Comparison of ENCODE assay signal across 8 cellular contexts in genomic region chr20:46512943-46513844, GRCh38. TPM values are rescaled to one million over a fixed set of nuclear protein-coding genes. Genes with fewer than 3 reads are reported as not detected.
A peak's percentile ranks its signal among the peaks of the same experiment; 100 is the strongest.
DNase-seq lines count a peak whose midpoint lies in the region; ATAC-seq and TF ChIP-seq lines count a peak whose summit lies in the region.

ZNF334 (minus strand) TSS chr20:46513559; CDS start chr20:46512102, 1,457 bp downstream.

- CTCF ChIA-PET in BJ (lab: Yijun Ruan, JAX): interaction anchor here (0.6 to 1.6 kb wide), 5 partner anchors 37 to 168 kb away, joined by 3 to 4 read pairs (median 3); partner anchors contain the start of gene OCSTAMP

- peaks cover 5% of the 10 kb centered on the region for H3K4me1 Mint-ChIP-seq in activated naive CD4-positive, alpha-beta T cell treated with anti-CD3 and anti-CD28 coated beads, Interleukin-2, amount 50 U/mL, for 24 hours

- H3K4me3 ChIP-seq in BJ (ENCODE audit: low read depth, low read length) (peak within 1 kb of the TSS; percentile 56), left ventricle myocardium inferior (peak within 1 kb of the TSS; percentile 74), ovary (peak within 1 kb of the TSS; percentile 65), uterus (peak within 1 kb of the TSS; percentile 56 to 62)

- DNase-seq in BJ (ENCODE audit: low read depth) (no peak), NCI-H2227 treated with DMSO at 0.1 percent for 48 hours (lab: John Stamatoyannopoulos, UW) (peak; percentile 90), left ventricle myocardium inferior (peak; percentile 66), ovary (peak; percentile 60 to 87 (median 77)), uterus (peak; percentile 36 to 70), mesenteric fat pad (ENCODE audit: low spot score) (no peak)

- no peak for TF ChIP-seq CTCF in BJ (IDR thresholded peaks at IDR 0.05; ENCODE audit: insufficient read depth, low read depth, low read length)
- no peak for TF ChIP-seq CTCF in left ventricle myocardium inferior (IDR thresholded peaks at IDR 0.05; ENCODE audit: borderline replicate concordance)
- no peak for TF ChIP-seq CTCF in ovary (IDR thresholded peaks at IDR 0.05)
- no peak for TF ChIP-seq CTCF in uterus (IDR thresholded peaks at IDR 0.05)

- peaks cover 26% of the 10 kb centered on the region for H3K27me3 Mint-ChIP-seq in activated naive CD4-positive, alpha-beta T cell treated with anti-CD3 and anti-CD28 coated beads, Interleukin-2, amount 50 U/mL, for 24 hours

- TF ChIP-seq POLR2A in ovary (IDR thresholded peaks at IDR 0.05) (no peak), uterus (IDR thresholded peaks at IDR 0.05) (peak in 1 of 2 donors; percentile 31)

- H3K27me3 ChIP-seq in BJ (ENCODE audit: control insufficient read depth, insufficient read depth, low read length) (no peaks in the 10 kb centered on the region), left ventricle myocardium inferior (ENCODE audit: low read depth) (peaks cover 34% of the 10 kb centered on the region), ovary (no peaks in the 10 kb centered on the region), uterus (peaks cover 0 to 3% of the 10 kb centered on the region in 2 donors)

- H3K9me3 Mint-ChIP-seq in activated naive CD4-positive, alpha-beta T cell treated with anti-CD3 and anti-CD28 coated beads, Interleukin-2, amount 50 U/mL, for 24 hours: no peaks in the 10 kb centered on the region

- H3K4me1 ChIP-seq in left ventricle myocardium inferior: peaks cover 14% of the 10 kb centered on the region
- H3K4me1 ChIP-seq in ovary (ENCODE audit: insufficient read depth): no peaks in the 10 kb centered on the region
- H3K4me1 ChIP-seq in uterus: no peaks in the 10 kb centered on the region

- POLR2A ChIA-PET in BJ (lab: Charles Lee): no interaction called here

- H3K27ac ChIP-seq in left ventricle myocardium inferior (replicated peaks) (peak within 1 kb of the TSS; percentile 68), ovary (peak within 1 kb of the TSS in 1 of 2 donors; percentile 23), uterus (peak within 1 kb of the TSS; percentile 48 to 51)

- H3K36me3 ChIP-seq in BJ (ENCODE audit: control insufficient read depth, insufficient read depth, low read length) (no peaks in the 10 kb centered on the region), left ventricle myocardium inferior (no peaks in the 10 kb centered on the region), ovary (no peaks in the 10 kb centered on the region), uterus (no peaks in the 10 kb centered on the region)

- peaks cover 1% of the 10 kb centered on the region for H3K36me3 Mint-ChIP-seq in activated naive CD4-positive, alpha-beta T cell treated with anti-CD3 and anti-CD28 coated beads, Interleukin-2, amount 50 U/mL, for 24 hours

- H3K9me3 ChIP-seq in left ventricle myocardium inferior (replicated peaks) (no peaks in the 10 kb centered on the region), ovary (no peaks in the 10 kb centered on the region), uterus (no peaks in the 10 kb centered on the region)

- TF ChIP-seq EP300 in ovary (IDR thresholded peaks at IDR 0.05): no peak

- WGBS in ovary, 3 donors: 2% methylated on average over 47 to 49 of the region's 49 CpGs

- peak; percentile 84 for ATAC-seq in GM21423 (IDR thresholded peaks at IDR 0.05; ENCODE audit: unreplicated experiment)

- peak within 1 kb of the TSS; percentile 81 for H3K4me3 Mint-ChIP-seq in activated naive CD4-positive, alpha-beta T cell treated with anti-CD3 and anti-CD28 coated beads, Interleukin-2, amount 50 U/mL, for 24 hours

- H3K27ac Mint-ChIP-seq in activated naive CD4-positive, alpha-beta T cell treated with anti-CD3 and anti-CD28 coated beads, Interleukin-2, amount 50 U/mL, for 24 hours: no peak within 1 kb of the TSS

- intact Hi-C loops in left ventricle myocardium inferior (cut with micrococcal nuclease): no loop called here
- intact Hi-C loops in ovary (cut with DNase I): no loop called here
- intact Hi-C loops in uterus (cut with DNase I; ENCODE audit: low total_unique reads): no loop called here

RNA-seq across cellular contexts. Expression of gene ZNF334, which starts in this region (rescaled TPM):
- polyA plus RNA-seq in BJ (2011; rRNA removed) (0.93 and 1.8 TPM in 2 replicates), ovary (10 to 100 TPM in 1 of 2 donors, 1 to 10 TPM in 1; 5.5 to 10.7 TPM)
- 0.81 and 0.98 TPM in 2 replicates for polyA minus RNA-seq in BJ (2011; rRNA and poly(A)+ RNA removed)
- total RNA-seq in left ventricle myocardium inferior (0.71 TPM), ovary (10 to 100 TPM in 6 of 7 donors, 1 to 10 TPM in 1; 9.9 to 16.1 (median 11.3) TPM), uterus (10 to 100 TPM in 1 of 4 donors, 1 to 10 TPM in 3; 1.3 to 19.6 (median 5.8) TPM), mesenteric fat pad (0.90 TPM)

Comparison
In these comparisons a context has a peak if more than half of its experiments do, and no peak if none do; other contexts are left out.
1. Peak in DNase-seq, H3K4me3 ChIP-seq and H3K27ac ChIP-seq in left ventricle myocardium inferior; RNA of the gene not detected or under 1 TPM.
2. DNase-seq: peak in NCI-H2227 treated with DMSO at 0.1 percent for 48 hours (single experiment), ovary (5 of 5) and uterus (2 of 2); none in BJ (single experiment) and mesenteric fat pad (single experiment).
3. Peak in every context shown above with its lines, with median percentiles within 50 percentile points of each other: H3K4me3 ChIP-seq.